In genomic region chr6:25472314-25472713, GRCh38 we compare ENCODE assay signal across 16 cellular contexts.
DNase-seq lines count a peak whose midpoint lies in the region; ATAC-seq and TF ChIP-seq lines count a peak whose summit lies in the region.
"Had no signal": no experiment of that assay in that cellular context is flagged by ENCODE, and none has a peak within 500 bp of the region (broad histone marks: within the 10 kb centered on the region; RNA-seq: fewer than 3 reads in every experiment).

No MANE protein-coding gene starts in this region.

- intact Hi-C loops in Right ventricle myocardium inferior (cut with DNase I): no loop called here

- DNase-seq in cardiac muscle cell (ENCODE audit: low read depth in 1 of 2, low spot score in 1 of 2) (peak in 1 of 2 donors; percentile 10), Right ventricle myocardium inferior (ENCODE audit: missing footprints) (no peak), NCI-H69 (lab: John Stamatoyannopoulos, UW) (peak; percentile 27), cerebellum (ENCODE audit: low spot score) (peak; percentile 20), thoracic aorta (ENCODE audit: low spot score) (no peak), NCI-H1694 (lab: John Stamatoyannopoulos, UW) (no peak), GDM1 (lab: John Stamatoyannopoulos, UW) (no peak), AG08396 (ENCODE audit: low spot score) (no peak)
- DNase-seq: activated CD4-positive, alpha-beta T cell treated with anti-CD3 and anti-CD28 coated beads for 1 hour; activated effector memory CD4-positive, alpha-beta T cell treated with Interleukin-2 at 50 U/mL for 16 hours; AML-193; cerebellar nuclear complex; NCI-H2029 treated with DMSO at 0.1 percent for 48 hours; nephron progenitor cell; uterus had no signal

- no peaks in the 10 kb centered on the region for H3K4me1 ChIP-seq in cardiac muscle cell (ENCODE audit: low read depth)
- H3K4me1 ChIP-seq in thoracic aorta (ENCODE audit: control insufficient read depth in 1 of 2, low read depth in 2 of 2): peaks cover 9 to 24% of the 10 kb centered on the region in 2 donors
- H3K4me1 ChIP-seq: uterus had no signal

- H3K4me3 ChIP-seq in cardiac muscle cell: no peak overlapping the region
- H3K4me3 ChIP-seq in thoracic aorta: no peak overlapping the region
- H3K4me3 ChIP-seq: SJSA1, uterus had no signal

- H3K36me3 ChIP-seq in cardiac muscle cell (peaks cover 17% of the 10 kb centered on the region), thoracic aorta (peaks cover 12% of the 10 kb centered on the region)
- H3K36me3 ChIP-seq: SJSA1, uterus had no signal

- H3K27me3 ChIP-seq in cardiac muscle cell (no peaks in the 10 kb centered on the region), thoracic aorta (replicated peaks; ENCODE audit: insufficient read depth) (no peaks in the 10 kb centered on the region)
- H3K27me3 ChIP-seq: SJSA1, uterus had no signal

- no peak for ATAC-seq in Right ventricle myocardium inferior
- no peak for ATAC-seq in thoracic aorta (ENCODE audit: insufficient number of reproducible peaks, low FRiP score, low read depth)

- TF ChIP-seq CTCF in cardiac muscle cell (IDR thresholded peaks at IDR 0.05; ENCODE audit: low read depth, low read length) (peak; percentile 26), thoracic aorta (IDR thresholded peaks at IDR 0.05) (peak; percentile 17)

- H3K9me3 ChIP-seq in cardiac muscle cell (ENCODE audit: low read depth) (no peaks in the 10 kb centered on the region), thoracic aorta (no peaks in the 10 kb centered on the region)
- H3K9me3 ChIP-seq: SJSA1, uterus had no signal

- H3K27ac ChIP-seq in cardiac muscle cell (no peak overlapping the region), thoracic aorta (no peak overlapping the region)
- H3K27ac ChIP-seq: SJSA1, uterus had no signal

Comparison
In these comparisons a context has a peak if more than half of its experiments do, and no peak if none do; other contexts are left out.
1. DNase-seq: peak in NCI-H69 (single experiment) and cerebellum (single experiment); none in Right ventricle myocardium inferior (single experiment), thoracic aorta (single experiment), NCI-H1694 (single experiment), GDM1 (single experiment) and AG08396 (single experiment).